ENCODE assay signal across 23 cellular contexts in genomic region chr2:69395866-69396265, GRCh38.
"Had no signal": no experiment of that assay in that cellular context is flagged by ENCODE, and none has a peak within 500 bp of the region (broad histone marks: within the 10 kb centered on the region; RNA-seq: fewer than 3 reads in every experiment).

No MANE protein-coding gene starts in this region.

- DNase-seq: activated B cell treated with CpG ODN at 0.5 μM for 24 hours; activated CD4-positive, alpha-beta memory T cell treated with anti-CD3 and anti-CD28 coated beads, Interleukin-2, amount 10 ng/mL, durations not matched to agents 7 days and 5 days; activated CD4-positive, alpha-beta T cell treated with anti-CD3 and anti-CD28 coated beads, Interleukin-2, amount 10 ng/mL, durations not matched to agents 7 days and 5 days; activated gamma-delta T cell; activated naive CD4-positive, alpha-beta T cell treated with anti-CD3 and anti-CD28 coated beads for 36 hours; activated T-cell treated with anti-CD3 and anti-CD28 coated beads for 4 hours; activated T-cell treated with anti-CD3 and anti-CD28 coated beads, Interleukin-2, amount 50 U/mL, for 48 hours; KG1; NCI-H1092; NCI-H1417; NCI-H1930; NCI-H2171; NCI-H2227 treated with DMSO at 0.1 percent for 48 hours; NCI-H526; NK-92 treated with Interleukin-12 subunit alpha and Interleukin-12 subunit beta, amount 100 ng/mL, for 24 hours; OCI-M1; SIG-M5; T-helper 17 cell; T-helper 9 cell had no signal

- H3K27ac Mint-ChIP-seq: activated B cell treated with CpG ODN at 0.5 μM for 24 hours; activated CD4-positive, alpha-beta memory T cell treated with anti-CD3 and anti-CD28 coated beads, Interleukin-2, amount 10 ng/mL, durations not matched to agents 7 days and 5 days; activated CD4-positive, alpha-beta T cell treated with anti-CD3 and anti-CD28 coated beads, Interleukin-2, amount 10 ng/mL, durations not matched to agents 7 days and 5 days; activated naive CD4-positive, alpha-beta T cell treated with anti-CD3 and anti-CD28 coated beads for 36 hours; activated naive CD8-positive, alpha-beta T cell; activated T-helper 17 cell treated with anti-CD3 and anti-CD28 coated beads, Interleukin-2, amount 50 U/mL, for 72 hours; IgD-negative memory B cell; T-helper 17 cell had no signal

- H3K27me3 Mint-ChIP-seq: activated B cell treated with CpG ODN at 0.5 μM for 24 hours; activated CD4-positive, alpha-beta memory T cell treated with anti-CD3 and anti-CD28 coated beads, Interleukin-2, amount 10 ng/mL, durations not matched to agents 7 days and 5 days; activated CD4-positive, alpha-beta T cell treated with anti-CD3 and anti-CD28 coated beads, Interleukin-2, amount 10 ng/mL, durations not matched to agents 7 days and 5 days; activated naive CD8-positive, alpha-beta T cell; activated T-helper 17 cell treated with anti-CD3 and anti-CD28 coated beads, Interleukin-2, amount 50 U/mL, for 72 hours; IgD-negative memory B cell; T-helper 17 cell had no signal

- H3K9me3 Mint-ChIP-seq: activated B cell treated with CpG ODN at 0.5 μM for 24 hours; activated CD4-positive, alpha-beta memory T cell treated with anti-CD3 and anti-CD28 coated beads, Interleukin-2, amount 10 ng/mL, durations not matched to agents 7 days and 5 days; activated CD4-positive, alpha-beta T cell treated with anti-CD3 and anti-CD28 coated beads, Interleukin-2, amount 10 ng/mL, durations not matched to agents 7 days and 5 days; activated naive CD4-positive, alpha-beta T cell treated with anti-CD3 and anti-CD28 coated beads for 36 hours; activated T-helper 17 cell treated with anti-CD3 and anti-CD28 coated beads, Interleukin-2, amount 50 U/mL, for 72 hours had no signal

- ATAC-seq: activated T-helper 17 cell treated with anti-CD3 and anti-CD28 coated beads, Interleukin-2, amount 50 U/mL, for 72 hours; T-helper 17 cell had no signal

- FAIRE-seq: RCC 7860 had no signal

- H3K4me1 Mint-ChIP-seq: activated B cell treated with CpG ODN at 0.5 μM for 24 hours; activated CD4-positive, alpha-beta memory T cell treated with anti-CD3 and anti-CD28 coated beads, Interleukin-2, amount 10 ng/mL, durations not matched to agents 7 days and 5 days; activated CD4-positive, alpha-beta T cell treated with anti-CD3 and anti-CD28 coated beads, Interleukin-2, amount 10 ng/mL, durations not matched to agents 7 days and 5 days; activated T-helper 17 cell treated with anti-CD3 and anti-CD28 coated beads, Interleukin-2, amount 50 U/mL, for 72 hours; T-helper 17 cell had no signal

- H3K4me3 Mint-ChIP-seq: activated B cell treated with CpG ODN at 0.5 μM for 24 hours; activated CD4-positive, alpha-beta memory T cell treated with anti-CD3 and anti-CD28 coated beads, Interleukin-2, amount 10 ng/mL, durations not matched to agents 7 days and 5 days; activated CD4-positive, alpha-beta T cell treated with anti-CD3 and anti-CD28 coated beads, Interleukin-2, amount 10 ng/mL, durations not matched to agents 7 days and 5 days; activated naive CD4-positive, alpha-beta T cell treated with anti-CD3 and anti-CD28 coated beads for 36 hours; activated naive CD8-positive, alpha-beta T cell; activated T-helper 17 cell treated with anti-CD3 and anti-CD28 coated beads, Interleukin-2, amount 50 U/mL, for 72 hours; IgD-negative memory B cell; T-helper 17 cell had no signal
